ENCODE assay signal across 9 cellular contexts in the genomic region with DNA sequence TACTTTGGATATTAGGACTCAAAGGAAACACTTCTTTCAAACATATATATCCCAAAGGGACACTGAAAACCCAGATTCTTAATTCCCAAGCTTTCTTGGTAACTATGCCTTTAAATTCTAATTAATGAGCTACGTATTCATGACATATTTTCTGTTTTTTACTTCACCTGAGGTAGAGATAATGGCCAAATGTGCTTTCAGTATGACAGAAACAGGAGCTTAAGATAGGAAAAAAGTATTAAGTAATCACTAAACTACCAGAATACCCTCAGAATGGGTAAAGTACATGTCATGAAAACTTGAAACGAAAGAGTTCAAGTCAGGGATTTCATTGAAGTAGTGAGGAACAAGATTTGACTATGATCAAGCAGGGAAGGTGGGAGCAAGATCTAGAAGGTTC.
"Had no signal": no experiment of that assay in that cellular context is flagged by ENCODE, and none has a peak within 500 bp of the region (broad histone marks: within the 10 kb centered on the region; RNA-seq: fewer than 3 reads in every experiment).

No MANE protein-coding gene starts in this region.

- ATAC-seq: HCT116, K562 had no signal

- H3K27ac Mint-ChIP-seq: HFFc6 had no signal

- H3K4me3 ChIP-seq: GM23248, HAP-1, K562 had no signal

- H3K4me1 ChIP-seq: HAP-1 had no signal

- H2AFZ ChIP-seq: GM23248 had no signal

- H3K9ac ChIP-seq: GM23248 had no signal

- H3K9me3 ChIP-seq: HAP-1 had no signal

- H3K27ac ChIP-seq: GM23248 had no signal

- DNase-seq: GM23248, GOT3, H7, HFFc6, IMR-90, KG1 had no signal

- H3K4me3 Mint-ChIP-seq: HFFc6 had no signal

- H3K36me3 ChIP-seq: HAP-1 had no signal
